8 cellular contexts compared by ENCODE assay signal in the genomic region with DNA sequence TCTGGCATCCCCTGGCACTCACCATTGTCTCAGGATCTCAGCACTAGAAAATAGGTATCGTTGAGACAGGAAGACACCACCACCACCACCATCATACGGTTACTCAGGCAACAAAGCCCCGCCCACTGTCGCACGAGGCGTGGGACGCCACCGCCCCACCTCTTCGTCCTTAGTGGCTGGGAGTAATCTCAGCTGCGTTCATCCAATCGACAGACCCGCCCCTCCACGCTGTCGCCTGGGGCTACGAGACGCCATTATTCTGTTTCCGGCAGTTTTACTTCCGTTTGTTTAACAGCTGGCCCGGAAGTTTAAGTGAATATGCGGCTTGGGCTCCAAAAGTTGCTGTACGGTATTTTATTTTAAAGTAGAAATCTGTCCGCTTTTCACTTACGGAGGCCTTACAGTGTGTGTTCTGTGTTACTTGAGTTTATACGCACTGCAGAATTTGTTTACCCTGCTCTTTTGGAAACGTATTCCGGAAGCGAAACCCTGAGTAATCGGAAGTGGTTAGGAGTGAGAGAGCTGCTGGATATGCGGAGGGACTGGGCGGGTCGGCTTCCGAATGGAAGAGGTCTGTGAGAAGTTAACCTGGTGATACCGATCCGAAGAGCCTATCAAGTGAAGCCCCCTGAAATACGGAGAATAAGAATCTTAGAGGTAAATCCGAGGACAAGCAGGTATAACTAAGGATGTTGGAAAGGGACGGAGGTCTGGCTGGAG. TPM values are rescaled to one million over a fixed set of nuclear protein-coding genes. Genes with fewer than 3 reads are reported as not detected.
A peak's percentile ranks its signal among the peaks of the same experiment; 100 is the strongest.
DNase-seq lines count a peak whose midpoint lies in the region; ATAC-seq and TF ChIP-seq lines count a peak whose summit lies in the region.

A gene with protein sequence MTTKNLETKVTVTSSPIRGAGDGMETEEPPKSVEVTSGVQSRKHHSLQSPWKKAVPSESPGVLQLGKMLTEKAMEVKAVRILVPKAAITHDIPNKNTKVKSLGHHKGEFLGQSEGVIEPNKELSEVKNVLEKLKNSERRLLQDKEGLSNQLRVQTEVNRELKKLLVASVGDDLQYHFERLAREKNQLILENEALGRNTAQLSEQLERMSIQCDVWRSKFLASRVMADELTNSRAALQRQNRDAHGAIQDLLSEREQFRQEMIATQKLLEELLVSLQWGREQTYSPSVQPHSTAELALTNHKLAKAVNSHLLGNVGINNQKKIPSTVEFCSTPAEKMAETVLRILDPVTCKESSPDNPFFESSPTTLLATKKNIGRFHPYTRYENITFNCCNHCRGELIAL (plus strand): TSS at position 510 of the 720 bp plus-strand sequence. CDS start 1,328 bp downstream, outside the sequence.
A gene with protein sequence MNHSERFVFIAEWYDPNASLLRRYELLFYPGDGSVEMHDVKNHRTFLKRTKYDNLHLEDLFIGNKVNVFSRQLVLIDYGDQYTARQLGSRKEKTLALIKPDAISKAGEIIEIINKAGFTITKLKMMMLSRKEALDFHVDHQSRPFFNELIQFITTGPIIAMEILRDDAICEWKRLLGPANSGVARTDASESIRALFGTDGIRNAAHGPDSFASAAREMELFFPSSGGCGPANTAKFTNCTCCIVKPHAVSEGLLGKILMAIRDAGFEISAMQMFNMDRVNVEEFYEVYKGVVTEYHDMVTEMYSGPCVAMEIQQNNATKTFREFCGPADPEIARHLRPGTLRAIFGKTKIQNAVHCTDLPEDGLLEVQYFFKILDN (minus strand): TSS at position 112 of the 720 bp plus-strand sequence. CDS start 87 bp downstream, at position 25.

- TF ChIP-seq POLR2A in GM19099 (IDR thresholded peaks at IDR 0.05; ENCODE audit: extremely low read depth, insufficient read length, low read depth): peak; percentile 56

- no peaks in the 10 kb centered on the region for H3K27me3 ChIP-seq in kidney epithelial cell (ENCODE audit: control insufficient read depth, insufficient read depth, low read length)

- peak within 1 kb of the TSS; percentile 85 for H3K4me3 ChIP-seq in AG10803 (ENCODE audit: low read length)
- H3K4me3 ChIP-seq in choroid plexus epithelial cell (ENCODE audit: low read depth, low read length): peak within 1 kb of the TSS; percentile 81
- peak within 1 kb of the TSS; percentile 95 for H3K4me3 ChIP-seq in kidney epithelial cell (ENCODE audit: low read depth, low read length)

- ATAC-seq in HG03378 (IDR thresholded peaks at IDR 0.05; ENCODE audit: unreplicated experiment): peak; percentile 88

- DNase-seq in AG10803 (ENCODE audit: low read depth) (peak; percentile 95), NCI-H460 (ENCODE audit: extremely low read depth, low read depth) (peak; percentile 98), choroid plexus epithelial cell (ENCODE audit: low read depth) (peak; percentile 98), kidney epithelial cell (ENCODE audit: low read depth) (peak; percentile 89)
- peak; percentile 97 for DNase-seq in activated CD4-positive, CD25-positive, alpha-beta regulatory T cell treated with anti-CD3 and anti-CD28 coated beads, Interleukin-2, amount 50 U/mL, for 72 hours
- DNase-seq in stimulated activated CD4-positive, alpha-beta T cell treated with anti-CD3 and anti-CD28 coated beads, Interleukin-15, amount 100 ng/mL, for 48 hours (ENCODE audit: low read depth in 2 of 2): peak; percentile 94 to 97

- no peaks in the 10 kb centered on the region for H3K36me3 ChIP-seq in kidney epithelial cell (ENCODE audit: control insufficient read depth, insufficient read depth, low read length)

- TF ChIP-seq CTCF in AG10803 (conservative IDR thresholded peaks at IDR 0.05; ENCODE audit: low read length): no peak
- no peak for TF ChIP-seq CTCF in choroid plexus epithelial cell (conservative IDR thresholded peaks at IDR 0.05; ENCODE audit: low read depth, low read length)
- no peak for TF ChIP-seq CTCF in kidney epithelial cell (IDR thresholded peaks at IDR 0.05; ENCODE audit: insufficient read depth, low read length, poor library complexity, severe bottlenecking)

RNA-seq across cellular contexts. Expression of the first gene that starts in this region (rescaled TPM):
- 39.4 and 40.2 TPM in 2 replicates for total RNA-seq in NCI-H460 (2014; rRNA removed; shearing (Covaris generic))
- polyA plus RNA-seq in NCI-H460 (2014; cell fraction: nucleus; rRNA removed): 18.3 and 25.7 TPM in 2 replicates
- 30.5 and 33.0 TPM in 2 replicates for total RNA-seq in kidney epithelial cell

RNA-seq across cellular contexts. Expression of the second gene that starts in this region (rescaled TPM):
- 25.9 and 28.1 TPM in 2 replicates for total RNA-seq in NCI-H460 (2014; rRNA removed; shearing (Covaris generic))
- 7.8 and 11.8 TPM in 2 replicates for polyA plus RNA-seq in NCI-H460 (2014; cell fraction: nucleus; rRNA removed)
- total RNA-seq in kidney epithelial cell: 23.6 and 24.4 TPM in 2 replicates

Comparison
In these comparisons a context has a peak if more than half of its experiments do, and no peak if none do; other contexts are left out.
1. Peak in every context shown above with its lines: DNase-seq, ATAC-seq and H3K4me3 ChIP-seq.